Comparison of ENCODE assay signal across 9 cellular contexts in genomic region chr16:53372942-53373871, GRCh38.
DNase-seq lines count a peak whose midpoint lies in the region; ATAC-seq and TF ChIP-seq lines count a peak whose summit lies in the region.
"Had no signal": no experiment of that assay in that cellular context is flagged by ENCODE, and none has a peak within 500 bp of the region (broad histone marks: within the 10 kb centered on the region; RNA-seq: fewer than 3 reads in every experiment).

No MANE protein-coding gene starts in this region.

- H3K4me1 Mint-ChIP-seq in activated CD4-positive, alpha-beta memory T cell treated with anti-CD3 and anti-CD28 coated beads for 36 hours (ENCODE audit: low read depth) = peaks cover 14% of the 10 kb centered on the region

- peak overlapping the region; percentile 78 for H3K4me3 Mint-ChIP-seq in activated CD4-positive, alpha-beta memory T cell treated with anti-CD3 and anti-CD28 coated beads for 36 hours

- no peak overlapping the region for H3K27ac Mint-ChIP-seq in activated CD4-positive, alpha-beta memory T cell treated with anti-CD3 and anti-CD28 coated beads for 36 hours

- no peak for ATAC-seq in GM21367 (IDR thresholded peaks at IDR 0.05; ENCODE audit: unreplicated experiment)
- ATAC-seq in HG03045 (IDR thresholded peaks at IDR 0.05; ENCODE audit: unreplicated experiment) = no peak
- no peak for ATAC-seq in GM19035 (IDR thresholded peaks at IDR 0.05; ENCODE audit: unreplicated experiment)

- H3K27me3 Mint-ChIP-seq in activated CD4-positive, alpha-beta memory T cell treated with anti-CD3 and anti-CD28 coated beads for 36 hours = no peaks in the 10 kb centered on the region

- CTCF ChIA-PET in activated CD4-positive, alpha-beta memory T cell treated with anti-CD3 and anti-CD28 coated beads for 36 hours (lab: Charles Lee) = no interaction called here

- no peaks in the 10 kb centered on the region for H3K36me3 Mint-ChIP-seq in activated CD4-positive, alpha-beta memory T cell treated with anti-CD3 and anti-CD28 coated beads for 36 hours

- DNase-seq in NCI-H1417 (lab: John Stamatoyannopoulos, UW) (peak; percentile 55 to 72 (median 56)), NCI-H1417 treated with DMSO at 0.1 percent for 48 hours (lab: John Stamatoyannopoulos, UW) (no peak), epithelial cell of esophagus (ENCODE audit: low read depth) (peak; percentile 73)
- peak; percentile 86 for DNase-seq in activated CD4-positive, alpha-beta memory T cell treated with anti-CD3 and anti-CD28 coated beads for 36 hours
- peak; percentile 56 to 78 for DNase-seq in stimulated activated CD4-positive, alpha-beta T cell treated with anti-CD3 and anti-CD28 coated beads, Interleukin-12 subunit alpha, Interleukin-12 subunit beta, amount 100 ng/mL, for 24 hours (ENCODE audit: low read depth in 2 of 2)

- H3K4me3 ChIP-seq in epithelial cell of esophagus (ENCODE audit: low read length) = peak overlapping the region; percentile 59
- H3K4me3 ChIP-seq: SJSA1 had no signal

- TF ChIP-seq CTCF in epithelial cell of esophagus (IDR thresholded peaks at IDR 0.05; ENCODE audit: insufficient read depth, low read depth, low read length, missing control alignments) = no peak

- POLR2A ChIA-PET in activated CD4-positive, alpha-beta memory T cell treated with anti-CD3 and anti-CD28 coated beads for 36 hours (lab: Charles Lee) = no interaction called here

- intact Hi-C loops in activated CD4-positive, alpha-beta memory T cell treated with anti-CD3 and anti-CD28 coated beads for 36 hours (cut with micrococcal nuclease) = loop anchor here (1.0 to 5.0 kb wide), 2 partner anchors 62 to 129 kb away; partner anchors contain the start of gene AKTIP

- no peaks in the 10 kb centered on the region for H3K9me3 Mint-ChIP-seq in activated CD4-positive, alpha-beta memory T cell treated with anti-CD3 and anti-CD28 coated beads for 36 hours
